Comparison of ENCODE assay signal across 7 cellular contexts in genomic region chr22:11032115-11032514, GRCh38.
DNase-seq lines count a peak whose midpoint lies in the region; ATAC-seq and TF ChIP-seq lines count a peak whose summit lies in the region.
"Not testable (repeated sequence)": the region's sequence is repeated elsewhere in the genome, so short reads cannot be mapped to it uniquely, and the experiment has no call there.

No MANE protein-coding gene starts in this region.

- POLR2A ChIA-PET in activated CD8-positive, alpha-beta T cell treated with anti-CD3 and anti-CD28 coated beads, Interleukin-2, amount 10 ng/mL, durations not matched to agents 7 days and 5 days (lab: Charles Lee): not testable (repeated sequence)

- CTCF ChIA-PET in activated CD8-positive, alpha-beta T cell treated with anti-CD3 and anti-CD28 coated beads, Interleukin-2, amount 10 ng/mL, durations not matched to agents 7 days and 5 days (lab: Charles Lee): not testable (repeated sequence)

- not testable (repeated sequence) for H3K36me3 Mint-ChIP-seq in activated CD8-positive, alpha-beta T cell treated with anti-CD3 and anti-CD28 coated beads, Interleukin-2, amount 10 ng/mL, durations not matched to agents 7 days and 5 days (ENCODE audit: low read depth); osteocyte (ENCODE audit: unreplicated experiment)
- H3K36me3 Mint-ChIP-seq in endodermal cell (ENCODE audit: low read depth): peaks cover 11% of the 10 kb centered on the region

- not testable (repeated sequence) for H3K4me1 ChIP-seq in HUES48 (ENCODE audit: control insufficient read depth, insufficient read depth, low read length); endodermal cell (ENCODE audit: control insufficient read depth, insufficient read depth, low read length); right cardiac atrium (ENCODE audit: control insufficient read depth, insufficient read depth, low read length); lower lobe of right lung

- not testable (repeated sequence) for H3K9ac ChIP-seq in HUES48 (ENCODE audit: low read depth, low read length); endodermal cell (ENCODE audit: extremely low read depth, low read length, poor library complexity, severe bottlenecking)

- H3K9me3 ChIP-seq in HUES48 (ENCODE audit: control insufficient read depth, insufficient read depth, low read length) (peaks cover 92% of the 10 kb centered on the region), endodermal cell (ENCODE audit: control insufficient read depth, low read length) (peaks cover 85% of the 10 kb centered on the region), lower lobe of right lung (peaks cover 64% of the 10 kb centered on the region)
- H3K9me3 ChIP-seq in right cardiac atrium (ENCODE audit: control insufficient read depth, low read length): not testable (repeated sequence)

- TF ChIP-seq CTCF in endodermal cell (conservative IDR thresholded peaks at IDR 0.05); lower lobe of right lung (IDR thresholded peaks at IDR 0.05); osteocyte (IDR thresholded peaks at IDR 0.05): not testable (repeated sequence)

- not testable (repeated sequence) for H3K36me3 ChIP-seq in HUES48 (ENCODE audit: control insufficient read depth, insufficient read depth, low read length); endodermal cell (ENCODE audit: control insufficient read depth, insufficient read depth, low read length); lower lobe of right lung

- ATAC-seq in activated CD8-positive, alpha-beta T cell treated with anti-CD3 and anti-CD28 coated beads, Interleukin-2, amount 10 ng/mL, durations not matched to agents 7 days and 5 days; right cardiac atrium; lower lobe of right lung: not testable (repeated sequence)

- DNase-seq in activated CD8-positive, alpha-beta T cell treated with anti-CD3 and anti-CD28 coated beads, Interleukin-2, amount 10 ng/mL, durations not matched to agents 7 days and 5 days: peak; percentile 21
- DNase-seq in endodermal cell: peak; percentile 22
- peak in 2 of 3 donors; percentile 22 to 31 for DNase-seq in right cardiac atrium
- peak; percentile 46 for DNase-seq in lower lobe of right lung
- peak; percentile 90 for DNase-seq in osteocyte (ENCODE audit: extremely low spot score, unreplicated experiment)
- peak; percentile 45 for DNase-seq in ureter (ENCODE audit: low spot score)

- not testable (repeated sequence) for H3K27ac ChIP-seq in HUES48 (ENCODE audit: low read depth, low read length); endodermal cell (ENCODE audit: low read depth, low read length); right cardiac atrium (ENCODE audit: low read length); lower lobe of right lung

- H3K27ac Mint-ChIP-seq in activated CD8-positive, alpha-beta T cell treated with anti-CD3 and anti-CD28 coated beads, Interleukin-2, amount 10 ng/mL, durations not matched to agents 7 days and 5 days; endodermal cell; osteocyte (ENCODE audit: unreplicated experiment): not testable (repeated sequence)

- intact Hi-C loops in right cardiac atrium (cut with DNase I); lower lobe of right lung (cut with DNase I): not testable (repeated sequence)

- H3K27me3 Mint-ChIP-seq in activated CD8-positive, alpha-beta T cell treated with anti-CD3 and anti-CD28 coated beads, Interleukin-2, amount 10 ng/mL, durations not matched to agents 7 days and 5 days (ENCODE audit: low read depth); endodermal cell (ENCODE audit: insufficient read depth); osteocyte (ENCODE audit: unreplicated experiment): not testable (repeated sequence)

- H3K4me1 Mint-ChIP-seq in activated CD8-positive, alpha-beta T cell treated with anti-CD3 and anti-CD28 coated beads, Interleukin-2, amount 10 ng/mL, durations not matched to agents 7 days and 5 days (ENCODE audit: low read depth); endodermal cell; osteocyte (ENCODE audit: unreplicated experiment): not testable (repeated sequence)

- H3K4me3 Mint-ChIP-seq in activated CD8-positive, alpha-beta T cell treated with anti-CD3 and anti-CD28 coated beads, Interleukin-2, amount 10 ng/mL, durations not matched to agents 7 days and 5 days; endodermal cell; osteocyte (ENCODE audit: unreplicated experiment): not testable (repeated sequence)

- WGBS in endodermal cell (ENCODE audit: insufficient coverage in 1 of 2, insufficient read length in 1 of 2), 2 experiments: 81% methylated on average over 11 to 13 of the region's 13 CpGs
- WGBS in right cardiac atrium: 74% methylated on average over 13 of the region's 13 CpGs

- H3K9me3 Mint-ChIP-seq in activated CD8-positive, alpha-beta T cell treated with anti-CD3 and anti-CD28 coated beads, Interleukin-2, amount 10 ng/mL, durations not matched to agents 7 days and 5 days (ENCODE audit: insufficient read depth): peaks cover 66% of the 10 kb centered on the region
- peaks cover 98% of the 10 kb centered on the region for H3K9me3 Mint-ChIP-seq in endodermal cell
- peaks cover 46% of the 10 kb centered on the region for H3K9me3 Mint-ChIP-seq in osteocyte (ENCODE audit: unreplicated experiment)

- not testable (repeated sequence) for H3K27me3 ChIP-seq in HUES48 (ENCODE audit: control insufficient read depth, insufficient read depth, low read length); endodermal cell (ENCODE audit: control insufficient read depth, insufficient read depth, low read length, poor library complexity, severe bottlenecking); right cardiac atrium (ENCODE audit: control insufficient read depth, insufficient read depth); lower lobe of right lung (ENCODE audit: low read depth)

- H3K4me3 ChIP-seq in HUES48 (ENCODE audit: low read depth, low read length) (peak overlapping the region; percentile 25; the same call in 1 of the 2 replicates), endodermal cell (ENCODE audit: low read length) (peak overlapping the region; percentile 54)
- H3K4me3 ChIP-seq in right cardiac atrium (ENCODE audit: low read length); lower lobe of right lung: not testable (repeated sequence)

Comparison
In these comparisons a context has a peak if more than half of its experiments do, and no peak if none do; other contexts are left out.
1. DNase-seq: peak in every context shown above with its lines; median percentile 90 in osteocyte; 46 in lower lobe of right lung; 45 in ureter; 26 in right cardiac atrium; 22 in endodermal cell; 21 in activated CD8-positive, alpha-beta T cell treated with anti-CD3 and anti-CD28 coated beads, Interleukin-2, amount 10 ng/mL, durations not matched to agents 7 days and 5 days.